ENCODE assay signal across 3 cellular contexts in the genomic region with DNA sequence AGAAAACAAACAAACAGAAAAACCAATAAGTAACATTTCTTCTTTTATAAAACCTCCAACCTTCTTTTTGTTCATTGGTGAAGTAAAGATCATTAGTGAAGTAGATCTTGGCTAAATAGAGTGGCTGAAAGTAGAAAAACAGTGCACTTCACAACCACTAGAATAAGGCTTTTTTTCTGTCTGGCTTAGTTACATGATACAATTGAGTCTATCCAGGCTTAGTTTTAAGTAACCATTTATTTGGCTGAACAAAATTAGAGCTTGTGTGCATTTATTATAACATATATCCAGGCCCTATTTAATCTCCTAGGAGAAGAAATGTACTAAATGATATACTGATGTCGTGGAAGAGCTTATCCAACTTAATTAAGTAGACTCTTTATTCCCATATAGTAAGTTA.
TF ChIP-seq lines count a peak whose summit lies in the region.

No MANE protein-coding gene starts in this region.

TF ChIP-seq in SK-N-SH treated with all-trans-retinoic acid at 6 μM for 48 hours, 23 proteins besides CTCF, POLR2A, EP300 and RAD21:
- TF ChIP-seq ZNF8 (CRISPR knock-in tag; IDR thresholded peaks at IDR 0.05): no peak
- TF ChIP-seq ISL1 (CRISPR knock-in tag; IDR thresholded peaks at IDR 0.05): 0 out of 2 replicates have a peak, but pooled peaks have one; percentile 20
TF ChIP-seq in SK-N-SH treated with all-trans-retinoic acid at 6 μM for 48 hours: peak in this region for 1.

TF ChIP-seq in SK-N-SH, 30 proteins besides CTCF, POLR2A, EP300 and RAD21:
- TF ChIP-seq EZH2phosphoT487 (IDR thresholded peaks at IDR 0.05; ENCODE audit: borderline replicate concordance, low read depth) (no peak), FOXJ3 (CRISPR knock-in tag; IDR thresholded peaks at IDR 0.05) (no peak), MXI1 (IDR thresholded peaks at IDR 0.05; ENCODE audit: low read depth, low read length) (no peak), GATA2 (CRISPR knock-in tag; IDR thresholded peaks at IDR 0.05) (no peak)

TF ChIP-seq in IMR-90, 13 proteins besides CTCF, POLR2A, EP300 and RAD21:
- no peak for TF ChIP-seq CHD1 (IDR thresholded peaks at IDR 0.05; ENCODE audit: low read depth, low read length)
- TF ChIP-seq, protein P1, sequence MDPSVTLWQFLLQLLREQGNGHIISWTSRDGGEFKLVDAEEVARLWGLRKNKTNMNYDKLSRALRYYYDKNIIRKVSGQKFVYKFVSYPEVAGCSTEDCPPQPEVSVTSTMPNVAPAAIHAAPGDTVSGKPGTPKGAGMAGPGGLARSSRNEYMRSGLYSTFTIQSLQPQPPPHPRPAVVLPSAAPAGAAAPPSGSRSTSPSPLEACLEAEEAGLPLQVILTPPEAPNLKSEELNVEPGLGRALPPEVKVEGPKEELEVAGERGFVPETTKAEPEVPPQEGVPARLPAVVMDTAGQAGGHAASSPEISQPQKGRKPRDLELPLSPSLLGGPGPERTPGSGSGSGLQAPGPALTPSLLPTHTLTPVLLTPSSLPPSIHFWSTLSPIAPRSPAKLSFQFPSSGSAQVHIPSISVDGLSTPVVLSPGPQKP (IDR thresholded peaks at IDR 0.05; ENCODE audit: borderline replicate concordance, low read depth, low read length): no peak
- TF ChIP-seq NFE2L2 (IDR thresholded peaks at IDR 0.05; ENCODE audit: low read depth, low read length): no peak
- TF ChIP-seq MXI1 (IDR thresholded peaks at IDR 0.05; ENCODE audit: borderline replicate concordance, low read depth, low read length): no peak
- no peak for TF ChIP-seq RFX5 (IDR thresholded peaks at IDR 0.05; ENCODE audit: low read depth, low read length)
- no peak for TF ChIP-seq MAZ (IDR thresholded peaks at IDR 0.05; ENCODE audit: borderline replicate concordance, low read depth, low read length)
- TF ChIP-seq BHLHE40 (IDR thresholded peaks at IDR 0.05; ENCODE audit: low read depth, low read length): no peak
- no peak for TF ChIP-seq MAFK (IDR thresholded peaks at IDR 0.05; ENCODE audit: low read depth, low read length)
